Comparison of ENCODE assay signal across 9 cellular contexts in genomic region chr11:66641834-66642233, GRCh38. TPM values are rescaled to one million over a fixed set of nuclear protein-coding genes. Genes with fewer than 3 reads are reported as not detected.
A peak's percentile ranks its signal among the peaks of the same experiment; 100 is the strongest.
DNase-seq lines count a peak whose midpoint lies in the region; ATAC-seq and TF ChIP-seq lines count a peak whose summit lies in the region.
"Had no signal": no experiment of that assay in that cellular context is flagged by ENCODE, and none has a peak within 500 bp of the region (broad histone marks: within the 10 kb centered on the region; RNA-seq: fewer than 3 reads in every experiment).

No MANE protein-coding gene starts in this region.

- intact Hi-C loops in breast epithelium (cut with DNase I; ENCODE audit: low total_unique reads), result loop anchor here (10.0 kb wide), 1 partner anchor 357 kb away; the partner anchor contains the start of gene YIF1A

- no peak for TF ChIP-seq POLR2A in breast epithelium (IDR thresholded peaks at IDR 0.05)

- peaks cover 96% of the 10 kb centered on the region for H3K79me2 ChIP-seq in Loucy (ENCODE audit: insufficient read depth, low read length)

- DNase-seq in breast epithelium (ENCODE audit: low spot score in 2 of 2), result no peak
- no peak for DNase-seq in nephron progenitor cell
- DNase-seq in OCI-M1 (lab: John Stamatoyannopoulos, UW), result no peak
- DNase-seq in UCSD-AML1 (lab: John Stamatoyannopoulos, UW; ENCODE audit: unreplicated experiment), result no peak
- DNase-seq: activated CD4-positive, CD25-positive, alpha-beta regulatory T cell treated with anti-CD3 and anti-CD28 coated beads, Interleukin-2, amount 50 U/mL, for 72 hours had no signal

- H3K9me3 ChIP-seq in BLaER1 (no peaks in the 10 kb centered on the region), Loucy (ENCODE audit: insufficient read depth, low read depth, low read length) (no peaks in the 10 kb centered on the region), breast epithelium (no peaks in the 10 kb centered on the region)

- no peak for ATAC-seq in HG03025 (IDR thresholded peaks at IDR 0.05; ENCODE audit: low FRiP score, unreplicated experiment)
- no peak for ATAC-seq in HG03342 (IDR thresholded peaks at IDR 0.05; ENCODE audit: unreplicated experiment)

- H3K9ac ChIP-seq in BLaER1, result peak overlapping the region; percentile 72
- peak overlapping the region; percentile 87 for H3K9ac ChIP-seq in Loucy (ENCODE audit: low read depth, low read length, poor library complexity, severe bottlenecking)

- H3K36me3 ChIP-seq in BLaER1 (peaks cover 75% of the 10 kb centered on the region), Loucy (ENCODE audit: insufficient read depth, low read length) (peaks cover 71% of the 10 kb centered on the region), breast epithelium (no peaks in the 10 kb centered on the region)

- H3F3A ChIP-seq in Loucy (ENCODE audit: low read depth), result 0 out of 2 replicates have a peak, but pooled peaks cover 5% of the 10 kb centered on the region

- H3K27me3 Mint-ChIP-seq in nephron progenitor cell (ENCODE audit: low read depth, poor library complexity), result peaks cover 3% of the 10 kb centered on the region

- no peaks in the 10 kb centered on the region for H3K9me2 ChIP-seq in Loucy (replicated peaks; ENCODE audit: low read depth, low read length)

- H3K27me3 ChIP-seq in BLaER1, result no peaks in the 10 kb centered on the region
- H3K27me3 ChIP-seq in Loucy (ENCODE audit: insufficient read depth, low read length, poor library complexity, severe bottlenecking), result no peaks in the 10 kb centered on the region
- H3K27me3 ChIP-seq in breast epithelium, result no peaks in the 10 kb centered on the region

- H3K4me3 Mint-ChIP-seq in nephron progenitor cell, result peak overlapping the region; percentile 93

- no peak for TF ChIP-seq CTCF in Loucy (conservative IDR thresholded peaks at IDR 0.05; ENCODE audit: low read length)
- no peak for TF ChIP-seq CTCF in breast epithelium (IDR thresholded peaks at IDR 0.05)
- no peak for TF ChIP-seq CTCF in nephron progenitor cell (IDR thresholded peaks at IDR 0.05)

- no peak overlapping the region for H2AFZ ChIP-seq in Loucy (ENCODE audit: low read length)

- peaks cover 69% of the 10 kb centered on the region for H3K4me1 ChIP-seq in BLaER1
- H3K4me1 ChIP-seq in Loucy (ENCODE audit: insufficient read depth, low read length, poor library complexity, severe bottlenecking), result peaks cover 72% of the 10 kb centered on the region
- peaks cover 7 to 64% of the 10 kb centered on the region in 2 donors for H3K4me1 ChIP-seq in breast epithelium

- peaks cover 79% of the 10 kb centered on the region for H3K36me3 Mint-ChIP-seq in nephron progenitor cell (ENCODE audit: low read depth)

- no peaks in the 10 kb centered on the region for H3K9me3 Mint-ChIP-seq in nephron progenitor cell

- H3K4me1 Mint-ChIP-seq in nephron progenitor cell, result peaks cover 83% of the 10 kb centered on the region

- H3K4me2 ChIP-seq in BLaER1 (peak overlapping the region; percentile 91), Loucy (ENCODE audit: low read depth, low read length, poor library complexity, severe bottlenecking) (peak overlapping the region; percentile 77)

- no peak overlapping the region for H3K27ac ChIP-seq in BLaER1
- H3K27ac ChIP-seq in breast epithelium, result no peak overlapping the region

- peak overlapping the region; percentile 3 for H3K27ac Mint-ChIP-seq in nephron progenitor cell

- peaks cover 93% of the 10 kb centered on the region for H4K20me1 ChIP-seq in BLaER1
- H4K20me1 ChIP-seq in Loucy (ENCODE audit: insufficient read depth, low read length, poor library complexity, severe bottlenecking), result peaks cover 84% of the 10 kb centered on the region

- H3K4me3 ChIP-seq in BLaER1, result peak overlapping the region; percentile 83
- peak overlapping the region; percentile 89 for H3K4me3 ChIP-seq in Loucy (ENCODE audit: low read length, poor library complexity, severe bottlenecking)
- peak overlapping the region; percentile 1 to 91 (median 78) for H3K4me3 ChIP-seq in breast epithelium

RNA-seq across cellular contexts. Expression of gene RBM4, which starts 3.3 kb away (rescaled TPM):
- total RNA-seq in breast epithelium, result 10 to 100 TPM; 73.9 to 98.3 (median 81.0) TPM

RNA-seq across cellular contexts. Expression of gene RBM14, which starts 25.4 kb away (rescaled TPM):
- total RNA-seq in breast epithelium, result 10 to 100 TPM; 42.6 to 55.0 (median 54.6) TPM

RNA-seq across cellular contexts. Expression of gene RBM4B, which starts 35.9 kb away (rescaled TPM):
- total RNA-seq in breast epithelium, result 10 to 100 TPM; 14.9 to 43.8 (median 25.9) TPM

RNA-seq across cellular contexts. Expression of gene CCS, which starts 48.8 kb away (rescaled TPM):
- 10 to 100 TPM; 27.5 to 44.2 (median 33.1) TPM for total RNA-seq in breast epithelium

RNA-seq across cellular contexts. Expression of gene CCDC87, which starts 49.0 kb away (rescaled TPM):
- total RNA-seq in breast epithelium, result under 1 TPM in 1 of 3 donors, not detected in 2; 0.15 TPM
